In genomic region chr6:136647363-136647763, GRCh38 we compare ENCODE assay signal across 8 cellular contexts.
DNase-seq lines count a peak whose midpoint lies in the region; ATAC-seq and TF ChIP-seq lines count a peak whose summit lies in the region.

No MANE protein-coding gene starts in this region.

- CTCF ChIA-PET in GM10248 (lab: Yijun Ruan, JAX): interaction anchor here (0.7 to 19.0 kb wide), 4 partner anchors 12 to 141 kb away, joined by 3 to 348 read pairs (median 6); partner anchors contain the start of gene MAP3K5

- DNase-seq in GM10248 (ENCODE audit: extremely low spot score) (peak; percentile 35), T-helper 2 cell (peak in 3 of 5 experiments; percentile 2 to 80 (median 65)), dermis microvascular lymphatic vessel endothelial cell (ENCODE audit: low read depth in 2 of 2) (peak; percentile 94 to 98), pulmonary artery endothelial cell (ENCODE audit: low read depth, low spot score) (peak; percentile 87), NCI-H2196 (lab: John Stamatoyannopoulos, UW; ENCODE audit: unreplicated experiment) (no peak), NCI-H446 treated with DMSO at 0.1 percent for 48 hours (lab: John Stamatoyannopoulos, UW) (no peak), DMS53 (lab: John Stamatoyannopoulos, UW) (no peak)

- ATAC-seq in GM21825 (IDR thresholded peaks at IDR 0.05; ENCODE audit: unreplicated experiment): peak; percentile 62

- no peak for TF ChIP-seq CTCF in GM10248 (IDR thresholded peaks at IDR 0.05; ENCODE audit: control extremely low read depth, extremely low read depth, low read depth, missing control alignments)

- POLR2A ChIA-PET in GM10248 (lab: Yijun Ruan, JAX): no interaction called here

Comparison
In these comparisons a context has a peak if more than half of its experiments do, and no peak if none do; other contexts are left out.
1. DNase-seq: peak in GM10248 (single experiment), T-helper 2 cell (3 of 5), dermis microvascular lymphatic vessel endothelial cell (2 of 2) and pulmonary artery endothelial cell (single experiment); none in NCI-H2196 (single experiment), NCI-H446 treated with DMSO at 0.1 percent for 48 hours (single experiment) and DMS53 (single experiment).